ENCODE assay signal across 2 cellular contexts in the genomic region with DNA sequence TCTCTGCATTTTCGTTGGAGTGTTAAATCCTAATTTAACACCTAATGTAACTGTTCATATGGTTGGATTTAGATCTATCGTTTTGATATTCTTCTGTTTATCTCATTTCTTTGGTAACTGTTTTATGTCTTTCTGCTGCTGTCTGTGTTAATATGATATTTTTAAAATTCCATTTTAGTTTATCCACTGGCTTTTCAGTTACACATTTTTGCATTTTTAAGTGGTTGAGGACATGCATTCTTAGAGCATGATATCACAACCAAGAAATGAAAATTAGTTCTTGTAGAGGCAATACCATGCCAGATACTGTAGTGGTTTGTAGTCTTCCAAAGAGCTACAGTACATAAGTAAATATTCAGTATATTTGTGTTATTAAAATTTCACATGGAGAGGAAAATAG.
TF ChIP-seq lines count a peak whose summit lies in the region.

No MANE protein-coding gene starts in this region.

TF ChIP-seq in Ishikawa, 13 proteins besides CTCF, POLR2A, EP300 and RAD21 (continued from another document):
- TF ChIP-seq EGR1 (IDR thresholded peaks at IDR 0.05) (no peak), TEAD4 (IDR thresholded peaks at IDR 0.05) (peak; percentile 71; the same call in 1 of the 2 replicates)

TF ChIP-seq in H1, 55 proteins besides CTCF, POLR2A, EP300 and RAD21:
- no peak for TF ChIP-seq SUZ12 (IDR thresholded peaks at IDR 0.05; ENCODE audit: low read length)
- TF ChIP-seq TCF12 (IDR thresholded peaks at IDR 0.05; ENCODE audit: low read depth, low read length), result no peak
- TF ChIP-seq TBP (IDR thresholded peaks at IDR 0.05; ENCODE audit: low read depth, low read length), result no peak
